Comparison of ENCODE assay signal across 8 cellular contexts in the genomic region with DNA sequence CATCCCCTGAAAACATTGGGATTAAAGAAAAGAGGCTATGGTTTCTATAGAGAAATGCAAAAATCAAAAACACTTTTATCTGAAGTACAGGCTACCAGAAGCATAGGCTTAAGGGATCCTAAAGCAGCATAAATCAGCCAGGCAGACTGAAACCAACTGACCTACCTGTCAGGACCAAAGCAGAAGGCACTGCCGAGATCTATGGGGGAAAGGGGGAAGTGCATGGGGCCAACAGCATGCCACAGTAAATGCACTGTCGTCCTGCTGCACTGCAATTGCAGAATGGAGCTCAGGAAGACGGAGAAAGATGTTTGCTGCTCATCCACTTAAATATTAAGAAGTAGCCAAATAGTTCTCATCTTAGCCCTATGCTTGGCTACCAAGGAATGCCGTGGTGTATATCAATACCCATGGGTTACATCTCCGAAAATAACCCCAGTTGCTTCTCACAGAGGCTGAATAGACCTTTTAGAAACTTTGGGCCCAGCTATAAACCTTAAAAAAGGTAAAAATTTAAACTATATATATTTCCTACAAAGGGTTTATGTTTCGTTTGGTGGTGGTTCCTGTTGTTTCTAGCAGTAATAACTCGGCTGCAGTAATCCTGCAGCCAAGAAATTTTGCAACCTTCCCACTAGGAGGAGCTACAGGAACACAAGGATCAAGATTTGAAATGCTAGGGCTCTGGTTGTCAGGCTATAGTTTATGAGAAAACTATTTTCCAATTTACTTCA.
DNase-seq lines count a peak whose midpoint lies in the region; ATAC-seq and TF ChIP-seq lines count a peak whose summit lies in the region.

No MANE protein-coding gene starts in this region.

- peaks cover 7% of the 10 kb centered on the region for H3K4me1 ChIP-seq in OCI-LY3 (ENCODE audit: low read length)
- no peaks in the 10 kb centered on the region for H3K4me1 ChIP-seq in osteoblast (ENCODE audit: insufficient read depth, low read length)

- H2AFZ ChIP-seq in OCI-LY3 (ENCODE audit: low read depth, low read length) (peak overlapping the region; percentile 56; the same call in 1 of the 2 replicates), osteoblast (ENCODE audit: low read length) (peak overlapping the region; percentile 2)

- TF ChIP-seq CTCF in GM12864 (IDR thresholded peaks at IDR 0.05; ENCODE audit: low read depth, low read length, missing control alignments) (peak; percentile 34), OCI-LY3 (IDR thresholded peaks at IDR 0.05; ENCODE audit: low read depth, low read length) (peak; percentile 71), epithelial cell of proximal tubule (conservative IDR thresholded peaks at IDR 0.05; ENCODE audit: low read depth, low read length) (peak; percentile 71), osteoblast (IDR thresholded peaks at IDR 0.05; ENCODE audit: extremely low read depth, low read depth, low read length) (peak; percentile 77)

- ATAC-seq in HG03342 (IDR thresholded peaks at IDR 0.05; ENCODE audit: unreplicated experiment) = peak; percentile 71
- no peak for ATAC-seq in GM19467 (IDR thresholded peaks at IDR 0.05; ENCODE audit: unreplicated experiment)
- no peak for ATAC-seq in HG03457 (IDR thresholded peaks at IDR 0.05; ENCODE audit: unreplicated experiment)

- H3K4me2 ChIP-seq in OCI-LY3 (ENCODE audit: low read length) = peak overlapping the region; percentile 84
- peak overlapping the region; percentile 54 for H3K4me2 ChIP-seq in osteoblast (ENCODE audit: insufficient read depth, low read length)

- H3K9ac ChIP-seq in OCI-LY3 (ENCODE audit: low read length) = peak overlapping the region; percentile 37; the same call in 1 of the 2 replicates

- no peaks in the 10 kb centered on the region for H3K9me3 ChIP-seq in OCI-LY3 (ENCODE audit: insufficient read depth, low read length)
- no peaks in the 10 kb centered on the region for H3K9me3 ChIP-seq in osteoblast (ENCODE audit: low read depth, low read length)

- H3K36me3 ChIP-seq in OCI-LY3 (replicated peaks; ENCODE audit: low read depth, low read length) = no peaks in the 10 kb centered on the region
- H3K36me3 ChIP-seq in osteoblast (ENCODE audit: insufficient read depth, low read length) = no peaks in the 10 kb centered on the region

- H3K27me3 ChIP-seq in OCI-LY3 (ENCODE audit: low read depth, low read length) (no peaks in the 10 kb centered on the region), osteoblast (ENCODE audit: insufficient read depth, low read length) (no peaks in the 10 kb centered on the region)

- DNase-seq in GM12864 (ENCODE audit: low read depth) = peak; percentile 1
- DNase-seq in epithelial cell of proximal tubule (ENCODE audit: low read depth) = peak; percentile 12
- DNase-seq in osteoblast (ENCODE audit: insufficient read length, low spot score, missing footprints) = peak; percentile 42
- DNase-seq in ureter (ENCODE audit: low spot score) = no peak

- H3K79me2 ChIP-seq in OCI-LY3 (ENCODE audit: low read length) (no peaks in the 10 kb centered on the region), osteoblast (ENCODE audit: insufficient read depth, low read length) (no peaks in the 10 kb centered on the region)

- no peaks in the 10 kb centered on the region for H4K20me1 ChIP-seq in OCI-LY3 (ENCODE audit: insufficient read depth, low read length)
- no peaks in the 10 kb centered on the region for H4K20me1 ChIP-seq in osteoblast (ENCODE audit: insufficient read depth, low read length)

- H3K4me3 ChIP-seq in GM12864 (ENCODE audit: low read depth, low read length) (no peak overlapping the region), OCI-LY3 (ENCODE audit: low read length) (peak overlapping the region; percentile 72), epithelial cell of proximal tubule (ENCODE audit: low read depth, low read length) (peak overlapping the region; percentile 16), osteoblast (ENCODE audit: insufficient read depth, low read length) (no peak overlapping the region)

- H3K27ac ChIP-seq in OCI-LY3 (ENCODE audit: low read length) (no peak overlapping the region), osteoblast (ENCODE audit: low read depth, low read length) (no peak overlapping the region)

Comparison
In these comparisons a context has a peak if more than half of its experiments do, and no peak if none do; other contexts are left out.
1. H3K4me3 ChIP-seq: peak in OCI-LY3 (single experiment) and epithelial cell of proximal tubule (single experiment); none in GM12864 (single experiment) and osteoblast (single experiment).
2. Peak in every context shown above with its lines, with median percentiles within 50 percentile points of each other: CTCF ChIP-seq.